In genomic region chr2:64730551-64731305, GRCh38 we compare ENCODE assay signal across 1 cellular context.
TF ChIP-seq lines count a peak whose summit lies in the region.

No MANE protein-coding gene starts in this region.

TF ChIP-seq in HepG2, 621 proteins besides CTCF, POLR2A, EP300 and RAD21 (continued from another document and continues in another):
- TF ChIP-seq PRDM10 (CRISPR knock-in tag; IDR thresholded peaks at IDR 0.05; ENCODE audit: low read depth) (no peak), FOXP1 (IDR thresholded peaks at IDR 0.05) (peak; percentile 97), FOXP1 (CRISPR knock-in tag; IDR thresholded peaks at IDR 0.05) (peak; percentile 99), ZNF34 (CRISPR knock-in tag; IDR thresholded peaks at IDR 0.05; ENCODE audit: borderline replicate concordance) (0 out of 2 replicates have a peak, but pooled peaks have one; percentile 66), PHF21A (CRISPR knock-in tag; IDR thresholded peaks at IDR 0.05) (peak; percentile 94), ZNF253 (CRISPR knock-in tag; IDR thresholded peaks at IDR 0.05; ENCODE audit: borderline replicate concordance) (0 out of 2 replicates have a peak, but pooled peaks have one; percentile 23), SMAD3 (CRISPR knock-in tag; IDR thresholded peaks at IDR 0.05) (peak; percentile 89), MED8 (CRISPR knock-in tag; IDR thresholded peaks at IDR 0.05; ENCODE audit: insufficient replicate concordance) (peak; percentile 67), ZNF639 (CRISPR knock-in tag; conservative IDR thresholded peaks at IDR 0.05) (peak; percentile 49; the same call in 1 of the 2 replicates), NAIF1 (CRISPR knock-in tag; IDR thresholded peaks at IDR 0.05; ENCODE audit: borderline replicate concordance) (no peak), ZKSCAN8 (CRISPR knock-in tag; IDR thresholded peaks at IDR 0.05; ENCODE audit: borderline replicate concordance) (0 out of 2 replicates have a peak, but pooled peaks have one; percentile 69), NCOA1 (CRISPR knock-in tag; IDR thresholded peaks at IDR 0.05) (no peak; the same call in 1 of the 2 replicates), ZNF672 (CRISPR knock-in tag; IDR thresholded peaks at IDR 0.05) (no peak), SP4 (CRISPR knock-in tag; IDR thresholded peaks at IDR 0.05) (peak; percentile 68), ZNF747 (CRISPR knock-in tag; IDR thresholded peaks at IDR 0.05; ENCODE audit: borderline replicate concordance) (peak; percentile 89; the same call in 1 of the 2 replicates), MXD3 (CRISPR knock-in tag; IDR thresholded peaks at IDR 0.05) (peak; percentile 61; the same call in 1 of the 2 replicates), NR2F6 (IDR thresholded peaks at IDR 0.05) (peak; percentile 53; the same call in 1 of the 2 replicates), NR2F6 (CRISPR knock-in tag; IDR thresholded peaks at IDR 0.05) (peak; percentile 69; the same call in 1 of the 2 replicates), CBX2 (IDR thresholded peaks at IDR 0.05; ENCODE audit: low read depth, low read length) (no peak), CBX2 (CRISPR knock-in tag; IDR thresholded peaks at IDR 0.05; ENCODE audit: low read depth) (peak; percentile 21; the same call in 1 of the 2 replicates), ZNF678 (CRISPR knock-in tag; IDR thresholded peaks at IDR 0.05) (no peak), ZNF7 (CRISPR knock-in tag; IDR thresholded peaks at IDR 0.05) (no peak), KLF16 (CRISPR knock-in tag; IDR thresholded peaks at IDR 0.05) (peak in 1 of 2 experiments; percentile 81; a peak in 2 of 4 replicates), HINFP (CRISPR knock-in tag; IDR thresholded peaks at IDR 0.05; ENCODE audit: low read depth) (peak; percentile 86; the same call in 1 of the 2 replicates), ZMAT5 (CRISPR knock-in tag; IDR thresholded peaks at IDR 0.05; ENCODE audit: borderline replicate concordance, low read depth) (no peak), KAT8 (CRISPR knock-in tag; IDR thresholded peaks at IDR 0.05) (peak; percentile 77), ARHGAP35 (CRISPR knock-in tag; IDR thresholded peaks at IDR 0.05; ENCODE audit: borderline replicate concordance) (no peak), UBTF (CRISPR knock-in tag; IDR thresholded peaks at IDR 0.05) (peak; percentile 55; the same call in 1 of the 2 replicates), TOPORS (CRISPR knock-in tag; IDR thresholded peaks at IDR 0.05) (peak; percentile 88; the same call in 1 of the 2 replicates), ZNF768 (CRISPR knock-in tag; IDR thresholded peaks at IDR 0.05) (no peak), RFXAP (CRISPR knock-in tag; IDR thresholded peaks at IDR 0.05; ENCODE audit: borderline replicate concordance) (peak; percentile 71; the same call in 1 of the 2 replicates), HNF4A (CRISPR knock-in tag; IDR thresholded peaks at IDR 0.05) (peak; percentile 93), TAF1 (CRISPR knock-in tag; IDR thresholded peaks at IDR 0.05) (no peak), ZNF598 (CRISPR knock-in tag; IDR thresholded peaks at IDR 0.05; ENCODE audit: borderline replicate concordance) (peak; percentile 84; the same call in 1 of the 2 replicates), ZBTB7B (CRISPR knock-in tag; IDR thresholded peaks at IDR 0.05) (0 out of 2 replicates have a peak, but pooled peaks have one; percentile 46), HHEX (CRISPR knock-in tag; IDR thresholded peaks at IDR 0.05) (peak; percentile 64; the same call in 1 of the 2 replicates), STAT5B (CRISPR knock-in tag; IDR thresholded peaks at IDR 0.05) (0 out of 2 replicates have a peak, but pooled peaks have one; percentile 13), SUZ12 (IDR thresholded peaks at IDR 0.05; ENCODE audit: low read depth, low read length) (no peak), ZKSCAN5 (CRISPR knock-in tag; IDR thresholded peaks at IDR 0.05) (no peak), TRAFD1 (CRISPR knock-in tag; IDR thresholded peaks at IDR 0.05; ENCODE audit: borderline replicate concordance) (0 out of 2 replicates have a peak, but pooled peaks have one; percentile 87), ZNF142 (CRISPR knock-in tag; IDR thresholded peaks at IDR 0.05) (no peak), ZBTB42 (CRISPR knock-in tag; IDR thresholded peaks at IDR 0.05) (no peak), ZNF652 (CRISPR knock-in tag; IDR thresholded peaks at IDR 0.05; ENCODE audit: borderline replicate concordance, low read depth) (peak; percentile 54; the same call in 1 of the 2 replicates), ZBTB38 (CRISPR knock-in tag; IDR thresholded peaks at IDR 0.05) (peak; percentile 95)
